ENCODE assay signal across 18 cellular contexts in genomic region chr16:30928390-30928789, GRCh38.
"Had no signal": no experiment of that assay in that cellular context is flagged by ENCODE, and none has a peak within 500 bp of the region (broad histone marks: within the 10 kb centered on the region; RNA-seq: fewer than 3 reads in every experiment).

No MANE protein-coding gene starts in this region.

- H3K36me3 ChIP-seq: ovary had no signal

- H3K4me3 Mint-ChIP-seq: endodermal cell; mesothelial cell of epicardium; stimulated activated naive CD8-positive, alpha-beta T cell treated with anti-CD3 and anti-CD28 coated beads, Interleukin-15, amount 100 ng/mL, for 72 hours; T-helper 1 cell treated with Interleukin-12 subunit alpha and Interleukin-12 subunit beta and Interleukin-4 antibody, amounts not matched to agents 30 μg/mL and 1 μg/mL, for 36 hours had no signal

- H3K9me3 Mint-ChIP-seq: activated naive CD4-positive, alpha-beta T cell treated with anti-CD3 and anti-CD28 coated beads, Interleukin-2, amount 50 U/mL, for 72 hours; endodermal cell; mesothelial cell of epicardium; naive thymus-derived CD8-positive, alpha-beta T cell; stimulated activated naive CD8-positive, alpha-beta T cell treated with anti-CD3 and anti-CD28 coated beads, Interleukin-15, amount 100 ng/mL, for 72 hours; T-helper 1 cell treated with Interleukin-12 subunit alpha and Interleukin-12 subunit beta and Interleukin-4 antibody, amounts not matched to agents 30 μg/mL and 1 μg/mL, for 36 hours; WTC11 had no signal

- H3K4me3 ChIP-seq: ascending aorta, heart right ventricle, lower lobe of right lung, ovary, prostate gland, tibial nerve had no signal

- DNase-seq: activated gamma-delta T cell treated with Interleukin-2 at 50 U/mL for 16 hours; activated T-cell treated with anti-CD3 and anti-CD28 coated beads, Interleukin-2, amount 50 U/mL, for 1 hour; cortex of kidney; lower lobe of right lung; T1000 had no signal

- H3K4me1 ChIP-seq: prostate gland had no signal

- H3K27me3 ChIP-seq: ascending aorta, heart right ventricle, neutrophil, ovary, tibial nerve had no signal

- H3K27ac Mint-ChIP-seq: activated naive CD4-positive, alpha-beta T cell treated with anti-CD3 and anti-CD28 coated beads, Interleukin-2, amount 50 U/mL, for 72 hours; endodermal cell; stimulated activated naive CD8-positive, alpha-beta T cell treated with anti-CD3 and anti-CD28 coated beads, Interleukin-15, amount 100 ng/mL, for 72 hours; T-helper 1 cell treated with Interleukin-12 subunit alpha and Interleukin-12 subunit beta and Interleukin-4 antibody, amounts not matched to agents 30 μg/mL and 1 μg/mL, for 36 hours; WTC11 had no signal

- H3K9me3 ChIP-seq: ascending aorta, heart right ventricle, lower lobe of right lung, neutrophil, ovary, prostate gland, tibial nerve had no signal

- H3K27me3 Mint-ChIP-seq: naive thymus-derived CD8-positive, alpha-beta T cell; stimulated activated naive CD8-positive, alpha-beta T cell treated with anti-CD3 and anti-CD28 coated beads, Interleukin-15, amount 100 ng/mL, for 72 hours had no signal

- H3K27ac ChIP-seq: lower lobe of right lung, neutrophil, ovary had no signal
